Comparison of ENCODE assay signal across 9 cellular contexts in the genomic region with DNA sequence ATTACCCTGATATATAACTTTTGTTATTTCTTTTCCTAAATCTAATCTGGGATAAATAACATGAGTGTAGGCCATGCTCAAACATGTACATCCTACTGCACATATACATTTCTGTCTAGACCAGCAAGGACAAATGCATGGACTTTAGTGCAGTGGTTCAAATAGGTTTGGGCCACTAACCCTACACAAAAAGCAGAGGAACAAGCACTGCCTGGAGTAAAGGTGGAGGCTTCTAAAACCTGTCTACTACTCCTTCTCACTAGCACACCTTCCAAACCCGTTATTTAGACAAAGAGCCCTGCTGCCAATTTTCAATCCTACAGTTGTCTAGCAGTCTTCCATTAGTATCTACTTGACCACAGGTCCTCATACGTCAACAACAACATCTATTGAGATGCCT. TPM values are rescaled to one million over a fixed set of nuclear protein-coding genes. Genes with fewer than 3 reads are reported as not detected.
A peak's percentile ranks its signal among the peaks of the same experiment; 100 is the strongest.
DNase-seq lines count a peak whose midpoint lies in the region; ATAC-seq and TF ChIP-seq lines count a peak whose summit lies in the region.
"Had no signal": no experiment of that assay in that cellular context is flagged by ENCODE, and none has a peak within 500 bp of the region (broad histone marks: within the 10 kb centered on the region; RNA-seq: fewer than 3 reads in every experiment).

No MANE protein-coding gene starts in this region.

- H3K27ac ChIP-seq in esophagus muscularis mucosa (replicated peaks in 1 of 4) (peak overlapping the region in 3 of 4 donors; percentile 32 to 67 (median 43)), tibial artery (peak overlapping the region; percentile 45 to 48), ascending aorta (peak overlapping the region in 1 of 2 donors; percentile 67)

- no peak for ATAC-seq in activated naive CD8-positive, alpha-beta T cell treated with anti-CD3 and anti-CD28 coated beads, Interleukin-2, amount 50 U/mL, for 24 hours
- ATAC-seq in HG03175 (IDR thresholded peaks at IDR 0.05; ENCODE audit: unreplicated experiment) = peak; percentile 9

- WGBS in esophagus muscularis mucosa = 93% methylated on average over 2 of the region's 2 CpGs

- H3K9me3 ChIP-seq in esophagus muscularis mucosa (no peaks in the 10 kb centered on the region), tibial artery (no peaks in the 10 kb centered on the region), ascending aorta (no peaks in the 10 kb centered on the region)

- TF ChIP-seq CTCF in esophagus muscularis mucosa (IDR thresholded peaks at IDR 0.05) = no peak
- TF ChIP-seq CTCF in tibial artery (IDR thresholded peaks at IDR 0.05) = no peak
- TF ChIP-seq CTCF in ascending aorta (IDR thresholded peaks at IDR 0.05) = no peak

- intact Hi-C loops in esophagus muscularis mucosa (cut with DNase I) (no loop called here), tibial artery (cut with DNase I; ENCODE audit: low total_unique reads) (no loop called here), ascending aorta (cut with DNase I) (no loop called here)

- H3K27ac Mint-ChIP-seq in activated naive CD8-positive, alpha-beta T cell treated with anti-CD3 and anti-CD28 coated beads for 36 hours = peak overlapping the region; percentile 28
- H3K27ac Mint-ChIP-seq in activated naive CD8-positive, alpha-beta T cell treated with anti-CD3 and anti-CD28 coated beads, Interleukin-2, amount 50 U/mL, for 24 hours = no peak overlapping the region

- H3K4me3 ChIP-seq in esophagus muscularis mucosa = no peak overlapping the region
- no peak overlapping the region for H3K4me3 ChIP-seq in tibial artery
- H3K4me3 ChIP-seq in ascending aorta = no peak overlapping the region

- TF ChIP-seq EP300 in esophagus muscularis mucosa (IDR thresholded peaks at IDR 0.05) = no peak

- no peaks in the 10 kb centered on the region for H3K9me3 Mint-ChIP-seq in activated naive CD8-positive, alpha-beta T cell treated with anti-CD3 and anti-CD28 coated beads for 36 hours
- no peaks in the 10 kb centered on the region for H3K9me3 Mint-ChIP-seq in activated naive CD8-positive, alpha-beta T cell treated with anti-CD3 and anti-CD28 coated beads, Interleukin-2, amount 50 U/mL, for 24 hours
- H3K9me3 Mint-ChIP-seq: naive B cell had no signal

- no peak for DNase-seq in activated naive CD8-positive, alpha-beta T cell treated with anti-CD3 and anti-CD28 coated beads for 36 hours
- no peak for DNase-seq in activated naive CD8-positive, alpha-beta T cell treated with anti-CD3 and anti-CD28 coated beads, Interleukin-2, amount 50 U/mL, for 24 hours
- DNase-seq in esophagus muscularis mucosa (ENCODE audit: extremely low spot score) (no peak), tibial artery (no peak), ascending aorta (ENCODE audit: low spot score in 2 of 2) (no peak), OCI-M2 (lab: John Stamatoyannopoulos, UW; ENCODE audit: unreplicated experiment) (no peak), SIG-M5 treated with dmso at 0.1 percent for 504 hours (lab: John Stamatoyannopoulos, UW; ENCODE audit: unreplicated experiment) (no peak)

- no peaks in the 10 kb centered on the region for H3K27me3 Mint-ChIP-seq in activated naive CD8-positive, alpha-beta T cell treated with anti-CD3 and anti-CD28 coated beads for 36 hours
- peaks cover 2% of the 10 kb centered on the region for H3K27me3 Mint-ChIP-seq in activated naive CD8-positive, alpha-beta T cell treated with anti-CD3 and anti-CD28 coated beads, Interleukin-2, amount 50 U/mL, for 24 hours
- H3K27me3 Mint-ChIP-seq: naive B cell had no signal

- H3K27me3 ChIP-seq in esophagus muscularis mucosa (no peaks in the 10 kb centered on the region), tibial artery (no peaks in the 10 kb centered on the region), ascending aorta (no peaks in the 10 kb centered on the region)

- TF ChIP-seq POLR2A in esophagus muscularis mucosa (IDR thresholded peaks at IDR 0.05; ENCODE audit: low read depth) = no peak

- H3K36me3 ChIP-seq in esophagus muscularis mucosa (peaks cover 0 to 11% (median 2%) of the 10 kb centered on the region in 4 donors), tibial artery (no peaks in the 10 kb centered on the region), ascending aorta (peaks cover 0 to 3% of the 10 kb centered on the region in 2 donors)

- H3K36me3 Mint-ChIP-seq in activated naive CD8-positive, alpha-beta T cell treated with anti-CD3 and anti-CD28 coated beads for 36 hours = no peaks in the 10 kb centered on the region
- no peaks in the 10 kb centered on the region for H3K36me3 Mint-ChIP-seq in activated naive CD8-positive, alpha-beta T cell treated with anti-CD3 and anti-CD28 coated beads, Interleukin-2, amount 50 U/mL, for 24 hours (ENCODE audit: low read depth)

- no peak overlapping the region for H3K4me3 Mint-ChIP-seq in activated naive CD8-positive, alpha-beta T cell treated with anti-CD3 and anti-CD28 coated beads for 36 hours
- no peak overlapping the region for H3K4me3 Mint-ChIP-seq in activated naive CD8-positive, alpha-beta T cell treated with anti-CD3 and anti-CD28 coated beads, Interleukin-2, amount 50 U/mL, for 24 hours
- H3K4me3 Mint-ChIP-seq: naive B cell had no signal

- H3K4me1 ChIP-seq in esophagus muscularis mucosa = peaks cover 5 to 14% (median 13%) of the 10 kb centered on the region in 4 donors
- H3K4me1 ChIP-seq in tibial artery = peaks cover 0 to 15% (median 10%) of the 10 kb centered on the region in 4 donors
- H3K4me1 ChIP-seq in ascending aorta = peaks cover 0 to 7% of the 10 kb centered on the region in 2 donors

- H3K4me1 Mint-ChIP-seq in activated naive CD8-positive, alpha-beta T cell treated with anti-CD3 and anti-CD28 coated beads for 36 hours = peaks cover 10% of the 10 kb centered on the region
- peaks cover 12% of the 10 kb centered on the region for H3K4me1 Mint-ChIP-seq in activated naive CD8-positive, alpha-beta T cell treated with anti-CD3 and anti-CD28 coated beads, Interleukin-2, amount 50 U/mL, for 24 hours

RNA-seq across cellular contexts. Expression of a gene that starts 34.8 kb away (rescaled TPM):
- under 1 TPM in 1 of 2 experiments, not detected in 1; 0.19 TPM for total RNA-seq in activated naive CD8-positive, alpha-beta T cell treated with anti-CD3 and anti-CD28 coated beads for 36 hours
- total RNA-seq in esophagus muscularis mucosa (100 to 1,000 TPM in 1 of 4 donors, 10 to 100 TPM in 3; 72.6 to 135 (median 88.1) TPM), ascending aorta (53.6 TPM)

Comparison
In these comparisons a context has a peak if more than half of its experiments do, and no peak if none do; other contexts are left out.
1. RNA of a gene that starts 34.8 kb away (total RNA-seq): 72.6 to 135 TPM in esophagus muscularis mucosa and 53.6 TPM in ascending aorta (single experiment); 0.19 TPM in activated naive CD8-positive, alpha-beta T cell treated with anti-CD3 and anti-CD28 coated beads for 36 hours; every median in the first group is over 10 times any median in the second.